11 cellular contexts compared by ENCODE assay signal in the genomic region with DNA sequence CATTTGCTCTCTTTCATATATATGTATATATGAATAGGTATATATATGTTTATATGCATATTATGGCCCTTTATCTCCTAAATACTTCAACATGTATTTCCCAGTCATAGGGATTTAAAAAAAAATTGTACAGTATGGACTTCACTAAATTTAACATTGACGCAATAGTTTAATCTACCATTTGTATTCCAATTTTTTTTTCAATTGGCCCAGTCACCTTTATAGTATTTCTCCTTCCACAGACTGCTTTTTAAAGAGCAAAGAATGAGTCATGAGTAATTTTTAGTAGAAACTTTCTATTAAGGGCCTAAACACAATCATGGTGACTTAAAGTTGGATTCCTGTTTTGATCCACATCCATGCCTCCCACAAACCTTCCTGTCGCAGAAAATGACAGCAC. TPM values are rescaled to one million over a fixed set of nuclear protein-coding genes. Genes with fewer than 3 reads are reported as not detected.
A peak's percentile ranks its signal among the peaks of the same experiment; 100 is the strongest.
DNase-seq lines count a peak whose midpoint lies in the region.
"Had no signal": no experiment of that assay in that cellular context is flagged by ENCODE, and none has a peak within 500 bp of the region (broad histone marks: within the 10 kb centered on the region; RNA-seq: fewer than 3 reads in every experiment).

No MANE protein-coding gene starts in this region.

- no peak overlapping the region for H2AK5ac ChIP-seq in mesendoderm (ENCODE audit: low read length)

- H2BK5ac ChIP-seq in mesendoderm (ENCODE audit: low read length) = no peak overlapping the region

- H3K56ac ChIP-seq in mesendoderm (ENCODE audit: low read length) = no peak overlapping the region

- H2AFZ ChIP-seq in ACC112 (ENCODE audit: low read length, unreplicated experiment) = no peak overlapping the region

- no peak overlapping the region for H3K9ac ChIP-seq in mesendoderm (ENCODE audit: low read length)

- H2BK15ac ChIP-seq in mesendoderm (replicated peaks; ENCODE audit: low read depth) = no peak overlapping the region

- H3K27ac ChIP-seq in ACC112 (ENCODE audit: low read depth, low read length) (peak overlapping the region; percentile 85), mesendoderm (ENCODE audit: low read depth, low read length) (no peak overlapping the region)

- H3K79me1 ChIP-seq in mesendoderm (ENCODE audit: low read length) = peaks cover 5% of the 10 kb centered on the region

- H3K4me2 ChIP-seq in mesendoderm (ENCODE audit: low read length) = no peak overlapping the region

- peaks cover 14% of the 10 kb centered on the region for H3K4me1 ChIP-seq in ACC112 (ENCODE audit: control insufficient read depth, insufficient read depth, low read length, unreplicated experiment)
- H3K4me1 ChIP-seq in mesendoderm (ENCODE audit: control insufficient read depth, low read depth, low read length) = no peaks in the 10 kb centered on the region
- H3K4me1 ChIP-seq: BE2C had no signal

- WGBS in mesendoderm (ENCODE audit: extremely low coverage, insufficient coverage, low lambda C conversion rate) = no CpG with 5 or more reads among the region's 2 CpGs

- H3K36me3 ChIP-seq in ACC112 (ENCODE audit: insufficient read depth, low read length) = no peaks in the 10 kb centered on the region
- no peaks in the 10 kb centered on the region for H3K36me3 ChIP-seq in mesendoderm (ENCODE audit: control insufficient read depth, insufficient read depth, low read length)
- H3K36me3 ChIP-seq: BE2C had no signal

- no peak overlapping the region for H3K4me3 ChIP-seq in ACC112 (ENCODE audit: low read depth, low read length)
- no peak overlapping the region for H3K4me3 ChIP-seq in mesendoderm (ENCODE audit: low read length)

- H4K8ac ChIP-seq in mesendoderm (ENCODE audit: low read depth, low read length) = no peak overlapping the region

- DNase-seq in LHCN-M2 (ENCODE audit: low read depth) (peak; percentile 55), dedifferentiated amniotic fluid mesenchymal stem cell (ENCODE audit: extremely low spot score) (peak; percentile 77), myocyte (ENCODE audit: low read depth) (peak; percentile 63), DMS53 (lab: John Stamatoyannopoulos, UW) (no peak), NCI-H1417 (lab: John Stamatoyannopoulos, UW) (no peak), G401 (ENCODE audit: low spot score) (no peak), mesendoderm (no peak)
- DNase-seq: activated naive CD4-positive, alpha-beta T cell; BE2C; SHP77 had no signal

- no peak overlapping the region for H3K4ac ChIP-seq in mesendoderm (ENCODE audit: low read depth, low read length)

- no peak overlapping the region for H3K23ac ChIP-seq in mesendoderm (ENCODE audit: low read length)

- in situ Hi-C loops in G401 (cut with HindIII; ENCODE audit: low sequenced_read_pairs) = no loop called here

- no peak overlapping the region for H4K5ac ChIP-seq in mesendoderm (ENCODE audit: low read length)

- no peaks in the 10 kb centered on the region for H3K27me3 ChIP-seq in ACC112 (ENCODE audit: insufficient read depth, low read length)
- H3K27me3 ChIP-seq in mesendoderm (ENCODE audit: insufficient read depth, low read length, poor library complexity) = no peaks in the 10 kb centered on the region
- H3K27me3 ChIP-seq: BE2C had no signal

- no peak overlapping the region for H2BK120ac ChIP-seq in mesendoderm (ENCODE audit: low read depth, low read length)

- peaks cover 55% of the 10 kb centered on the region for H3K79me2 ChIP-seq in ACC112 (ENCODE audit: control insufficient read depth, insufficient read depth, low read length, unreplicated experiment)
- H3K79me2 ChIP-seq in mesendoderm (ENCODE audit: control insufficient read depth, insufficient read depth, low read length) = peaks cover 4% of the 10 kb centered on the region

- H3K18ac ChIP-seq in mesendoderm (ENCODE audit: low read length) = no peak overlapping the region

RNA-seq across cellular contexts. Expression of gene CCSER2, which starts 20.5 kb away (rescaled TPM):
- 20.8 and 25.0 TPM in 2 replicates for total RNA-seq in LHCN-M2 (2014; rRNA removed)
- 14.0 TPM for polyA plus RNA-seq in LHCN-M2 (2012)
- 49.2 and 52.9 TPM in 2 replicates for total RNA-seq in myocyte
- polyA plus RNA-seq in myocyte (2012) = 21.2 TPM
- total RNA-seq in G401 (2014; rRNA removed; shearing (Covaris generic)) = 11.6 and 19.4 TPM in 2 replicates
- 26.4 TPM for polyA plus RNA-seq in mesendoderm (2013, experiment 1 of 2)
- polyA plus RNA-seq in mesendoderm (2013, experiment 2 of 2) = 28.3 TPM

Comparison
In these comparisons a context has a peak if more than half of its experiments do, and no peak if none do; other contexts are left out.
1. DNase-seq: peak in LHCN-M2 (single experiment), dedifferentiated amniotic fluid mesenchymal stem cell (single experiment) and myocyte (single experiment); none in DMS53 (single experiment), NCI-H1417 (0 of 3), G401 (single experiment) and mesendoderm (single experiment).